9 cellular contexts compared by ENCODE assay signal in the genomic region with DNA sequence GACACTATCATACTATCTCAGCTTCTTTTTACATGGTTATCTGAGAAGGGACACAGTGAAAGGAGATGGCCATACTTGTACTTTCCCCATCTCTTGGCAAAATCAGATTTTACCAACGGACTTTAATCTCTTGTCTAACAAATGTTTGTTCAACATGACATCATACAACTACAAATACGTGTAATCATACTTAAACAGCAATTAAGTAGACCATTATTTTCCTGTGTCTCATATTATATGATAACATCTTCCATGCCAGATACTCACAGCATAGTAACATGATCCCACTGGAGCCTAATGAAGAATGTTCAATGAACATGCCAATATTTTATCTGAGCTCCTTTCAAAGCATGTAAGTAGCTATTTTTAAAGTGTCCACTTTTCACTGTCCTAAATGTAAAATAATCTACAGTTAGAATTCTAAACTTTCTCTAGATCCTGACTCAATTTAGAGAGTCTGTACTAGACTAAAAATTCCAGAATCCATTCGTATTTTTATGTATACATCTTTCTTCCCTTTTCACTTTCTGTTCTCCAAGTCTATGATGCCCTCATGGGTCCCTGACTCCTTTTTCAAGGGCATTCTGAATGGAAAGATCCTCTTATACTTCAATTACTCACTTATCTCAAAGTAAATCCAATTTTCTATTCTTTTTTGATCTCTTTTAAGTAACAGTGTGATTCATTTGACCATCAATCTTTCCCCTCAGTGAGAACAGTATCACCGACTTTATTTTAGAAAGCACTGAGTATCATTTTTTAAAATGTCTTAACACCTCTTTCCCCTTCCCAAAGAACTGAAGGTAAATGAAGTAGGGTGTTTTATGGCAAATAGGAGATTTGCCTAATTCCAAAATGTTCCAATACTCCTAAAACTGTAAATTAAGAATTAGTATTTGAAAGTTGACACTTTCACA.
DNase-seq lines count a peak whose midpoint lies in the region; ATAC-seq lines count a peak whose summit lies in the region.
"Had no signal": no experiment of that assay in that cellular context is flagged by ENCODE, and none has a peak within 500 bp of the region (broad histone marks: within the 10 kb centered on the region; RNA-seq: fewer than 3 reads in every experiment).

No MANE protein-coding gene starts in this region.

- CTCF ChIA-PET in activated naive CD4-positive, alpha-beta T cell treated with anti-CD3 and anti-CD28 coated beads for 36 hours (lab: Charles Lee), result interaction anchor here (0.6 to 3.6 kb wide), 30 partner anchors 16 to 301 kb away, joined by 3 to 48 read pairs (median 4); a partner anchor contains a TSS

- peak overlapping the region; percentile 74 for H3K27ac ChIP-seq in temporal lobe (ENCODE audit: low read depth, low read length)

- no peak overlapping the region for H3K4me3 Mint-ChIP-seq in activated naive CD4-positive, alpha-beta T cell treated with anti-CD3 and anti-CD28 coated beads for 36 hours
- H3K4me3 Mint-ChIP-seq: CD4-positive, CD25-positive, alpha-beta regulatory T cell had no signal

- intact Hi-C loops in activated naive CD4-positive, alpha-beta T cell treated with anti-CD3 and anti-CD28 coated beads for 36 hours (cut with micrococcal nuclease), result loop anchor here (1.0 to 2.0 kb wide), 9 partner anchors 134 to 529 kb away; a partner anchor contains a TSS
- intact Hi-C loops in left cardiac atrium (cut with DNase I), result loop anchor here in 1 of 2 donors (2.0 to 5.0 kb wide), 3 partner anchors 154 to 269 kb away; no protein-coding TSS in a partner anchor

- no peaks in the 10 kb centered on the region for H3K36me3 Mint-ChIP-seq in activated naive CD4-positive, alpha-beta T cell treated with anti-CD3 and anti-CD28 coated beads, Interleukin-2, amount 50 U/mL, for 72 hours
- H3K36me3 Mint-ChIP-seq in activated naive CD4-positive, alpha-beta T cell treated with anti-CD3 and anti-CD28 coated beads for 36 hours (ENCODE audit: low read depth), result no peaks in the 10 kb centered on the region
- H3K36me3 Mint-ChIP-seq: CD4-positive, CD25-positive, alpha-beta regulatory T cell had no signal

- H3K9me3 Mint-ChIP-seq in activated naive CD4-positive, alpha-beta T cell treated with anti-CD3 and anti-CD28 coated beads, Interleukin-2, amount 50 U/mL, for 72 hours, result no peaks in the 10 kb centered on the region
- H3K9me3 Mint-ChIP-seq in activated naive CD4-positive, alpha-beta T cell treated with anti-CD3 and anti-CD28 coated beads for 36 hours, result no peaks in the 10 kb centered on the region
- H3K9me3 Mint-ChIP-seq: CD4-positive, CD25-positive, alpha-beta regulatory T cell had no signal

- no peaks in the 10 kb centered on the region for H3K27me3 Mint-ChIP-seq in activated naive CD4-positive, alpha-beta T cell treated with anti-CD3 and anti-CD28 coated beads for 36 hours (ENCODE audit: low read depth)
- H3K27me3 Mint-ChIP-seq: CD4-positive, CD25-positive, alpha-beta regulatory T cell had no signal

- ATAC-seq in activated naive CD4-positive, alpha-beta T cell treated with anti-CD3 and anti-CD28 coated beads, Interleukin-2, amount 50 U/mL, for 72 hours, result peak; percentile 13 to 28
- ATAC-seq in left cardiac atrium (peak; percentile 39 to 62), HG02870 (IDR thresholded peaks at IDR 0.05; ENCODE audit: unreplicated experiment) (no peak)

- no peak for DNase-seq in activated naive CD4-positive, alpha-beta T cell treated with anti-CD3 and anti-CD28 coated beads, Interleukin-2, amount 50 U/mL, for 72 hours (ENCODE audit: low spot score in 2 of 2)
- DNase-seq in activated naive CD4-positive, alpha-beta T cell treated with anti-CD3 and anti-CD28 coated beads for 36 hours, result no peak
- DNase-seq in NCI-H748 treated with DMSO at 0.1 percent for 48 hours (lab: John Stamatoyannopoulos, UW), result peak; percentile 52
- DNase-seq in left cardiac atrium, result no peak
- DNase-seq in NCI-H446 treated with DMSO at 0.1 percent for 48 hours (lab: John Stamatoyannopoulos, UW), result no peak
- no peak for DNase-seq in hepatic stellate cell (ENCODE audit: low spot score)

- peaks cover 5% of the 10 kb centered on the region for H3K4me1 Mint-ChIP-seq in activated naive CD4-positive, alpha-beta T cell treated with anti-CD3 and anti-CD28 coated beads for 36 hours (ENCODE audit: low read depth)

- H3K27ac Mint-ChIP-seq in activated naive CD4-positive, alpha-beta T cell treated with anti-CD3 and anti-CD28 coated beads, Interleukin-2, amount 50 U/mL, for 72 hours, result peak overlapping the region in 1 of 2 donors; percentile 42
- H3K27ac Mint-ChIP-seq in activated naive CD4-positive, alpha-beta T cell treated with anti-CD3 and anti-CD28 coated beads for 36 hours, result no peak overlapping the region
